Comparison of ENCODE assay signal across 22 cellular contexts in the genomic region with DNA sequence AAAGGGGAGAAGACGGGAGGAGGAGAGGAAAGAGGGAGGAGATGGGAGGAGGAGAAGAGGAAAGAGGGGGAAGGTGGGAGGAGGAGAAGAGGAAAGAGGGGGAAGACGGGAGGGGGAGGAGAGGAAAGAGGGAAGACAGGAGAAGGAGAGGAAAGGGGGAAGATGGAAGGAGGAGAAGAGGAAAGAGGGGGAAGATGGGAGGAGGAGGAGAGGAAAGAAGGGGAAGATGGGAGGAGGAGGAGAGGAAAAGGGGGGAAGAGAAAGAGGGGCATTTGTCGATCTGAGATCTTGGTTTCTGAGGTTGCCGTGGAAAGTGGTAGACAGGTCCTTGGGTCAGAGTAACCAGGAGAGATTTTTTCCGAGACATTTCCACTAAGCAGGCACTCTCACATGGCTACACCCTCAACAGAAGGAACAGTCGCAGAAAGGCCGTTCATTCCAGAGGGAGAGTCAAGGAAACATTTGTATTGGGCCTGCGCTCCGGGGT. TPM values are rescaled to one million over a fixed set of nuclear protein-coding genes. Genes with fewer than 3 reads are reported as not detected.
DNase-seq lines count a peak whose midpoint lies in the region; ATAC-seq and TF ChIP-seq lines count a peak whose summit lies in the region.
"Had no signal": no experiment of that assay in that cellular context is flagged by ENCODE, and none has a peak within 500 bp of the region (broad histone marks: within the 10 kb centered on the region; RNA-seq: fewer than 3 reads in every experiment).

No MANE protein-coding gene starts in this region.

- H3K4me1 Mint-ChIP-seq in central memory CD8-positive, alpha-beta T cell: peaks cover 16% of the 10 kb centered on the region
- peaks cover 36 to 56% of the 10 kb centered on the region in 2 donors for H3K4me1 Mint-ChIP-seq in natural killer cell

- DNase-seq in activated CD8-positive, alpha-beta memory T cell treated with anti-CD3 and anti-CD28 coated beads for 24 hours: peak; percentile 28
- no peak for DNase-seq in activated CD8-positive, alpha-beta memory T cell treated with anti-CD3 and anti-CD28 coated beads, Interleukin-2, amount 50 U/mL, for 4 hours
- no peak for DNase-seq in central memory CD8-positive, alpha-beta T cell (ENCODE audit: low spot score in 2 of 2)
- DNase-seq in natural killer cell (no peak), 8988T (no peak), upper lobe of left lung (no peak)
- no peak for DNase-seq in activated T-cell treated with anti-CD3 and anti-CD28 coated beads, Interleukin-2, amount 50 U/mL, for 48 hours
- DNase-seq: CD8-positive, alpha-beta memory T cell; GDM1; GM23248; KG1; NCI-H1048; NCI-H146; NCI-H510A treated with DMSO at 0.1 percent for 48 hours; NCI-H82 had no signal

- H3K27me3 ChIP-seq in subcutaneous abdominal adipose tissue (ENCODE audit: control insufficient read depth in 5 of 5, insufficient read depth in 4 of 5, low read length in 5 of 5) (no peaks in the 10 kb centered on the region), upper lobe of left lung (no peaks in the 10 kb centered on the region)
- H3K27me3 ChIP-seq: BLaER1 treated with 17β-estradiol and CSF1 and Interleukin-3, amounts not matched to agents 10 nM and 100 nM had no signal

- WGBS in upper lobe of left lung, 2 donors: 84 to 89% methylated on average over 9 of the region's 9 CpGs

- H3K9me3 ChIP-seq in subcutaneous abdominal adipose tissue (ENCODE audit: control insufficient read depth in 5 of 5, low read length in 5 of 5): no peaks in the 10 kb centered on the region
- no peaks in the 10 kb centered on the region for H3K9me3 ChIP-seq in upper lobe of left lung
- H3K9me3 ChIP-seq: BLaER1 treated with 17β-estradiol and CSF1 and Interleukin-3, amounts not matched to agents 10 nM and 100 nM had no signal

- no peaks in the 10 kb centered on the region for H3K9me3 Mint-ChIP-seq in central memory CD8-positive, alpha-beta T cell
- no peaks in the 10 kb centered on the region for H3K9me3 Mint-ChIP-seq in natural killer cell
- H3K9me3 Mint-ChIP-seq: CD8-positive, alpha-beta memory T cell had no signal

- H3K9ac ChIP-seq in subcutaneous abdominal adipose tissue (ENCODE audit: low read length in 5 of 5): no peak overlapping the region
- H3K9ac ChIP-seq: BLaER1 treated with 17β-estradiol and CSF1 and Interleukin-3, amounts not matched to agents 10 nM and 100 nM; GM23248 had no signal

- no peaks in the 10 kb centered on the region for H3K27me3 Mint-ChIP-seq in central memory CD8-positive, alpha-beta T cell
- H3K27me3 Mint-ChIP-seq in natural killer cell (ENCODE audit: low read depth in 2 of 2): no peaks in the 10 kb centered on the region

- peak overlapping the region; percentile 32 for H3K27ac Mint-ChIP-seq in central memory CD8-positive, alpha-beta T cell (ENCODE audit: low read depth)
- peak overlapping the region; percentile 52 to 86 for H3K27ac Mint-ChIP-seq in natural killer cell

- H3K4me3 ChIP-seq in subcutaneous abdominal adipose tissue (ENCODE audit: low read depth in 1 of 5, low read length in 5 of 5) (no peak overlapping the region), upper lobe of left lung (no peak overlapping the region)
- H3K4me3 ChIP-seq: BLaER1 treated with 17β-estradiol and CSF1 and Interleukin-3, amounts not matched to agents 10 nM and 100 nM; GM12878; GM23248 had no signal

- no peak overlapping the region for H3K4me3 Mint-ChIP-seq in central memory CD8-positive, alpha-beta T cell
- no peak overlapping the region for H3K4me3 Mint-ChIP-seq in natural killer cell
- H3K4me3 Mint-ChIP-seq: CD8-positive, alpha-beta memory T cell had no signal

- intact Hi-C loops in natural killer cell (cut with micrococcal nuclease): no loop called here

- no peak for ATAC-seq in central memory CD8-positive, alpha-beta T cell (replicated peaks; ENCODE audit: extremely low read depth, poor library complexity, severe bottlenecking)
- ATAC-seq in natural killer cell (no peak), upper lobe of left lung (ENCODE audit: low FRiP score in 2 of 2) (no peak)
- ATAC-seq: GM12878, HCT116, Panc1, Right ventricle myocardium inferior had no signal

- H3K4me1 ChIP-seq in subcutaneous abdominal adipose tissue (ENCODE audit: control insufficient read depth in 5 of 5, insufficient read depth in 5 of 5, low read length in 5 of 5) (peaks cover 3 to 67% (median 41%) of the 10 kb centered on the region in 5 donors), upper lobe of left lung (peaks cover 19 to 30% (median 24%) of the 10 kb centered on the region in 4 donors)

- H3K36me3 ChIP-seq in subcutaneous abdominal adipose tissue (ENCODE audit: control insufficient read depth in 5 of 5, insufficient read depth in 5 of 5, low read length in 5 of 5) (peaks cover 9 to 47% (median 32%) of the 10 kb centered on the region in 5 donors), upper lobe of left lung (peaks cover 0 to 61% (median 15%) of the 10 kb centered on the region in 4 donors)

- H3K36me3 Mint-ChIP-seq in central memory CD8-positive, alpha-beta T cell (ENCODE audit: insufficient read depth): peaks cover 14% of the 10 kb centered on the region
- peaks cover 7% of the 10 kb centered on the region for H3K36me3 Mint-ChIP-seq in natural killer cell

- no peak for TF ChIP-seq POLR2A in upper lobe of left lung (IDR thresholded peaks at IDR 0.05)

- peak overlapping the region; percentile 88 for H3K27ac ChIP-seq in subcutaneous abdominal adipose tissue (ENCODE audit: low read depth, low read length)
- H3K27ac ChIP-seq in upper lobe of left lung: no peak overlapping the region
- H3K27ac ChIP-seq: 22Rv1; BLaER1 treated with 17β-estradiol and CSF1 and Interleukin-3, amounts not matched to agents 10 nM and 100 nM had no signal

- no peak for TF ChIP-seq EP300 in upper lobe of left lung (IDR thresholded peaks at IDR 0.05)

- TF ChIP-seq CTCF in natural killer cell (IDR thresholded peaks at IDR 0.05) (no peak), upper lobe of left lung (IDR thresholded peaks at IDR 0.05) (no peak)

RNA-seq across cellular contexts. Expression of a gene that starts 39.7 kb away (rescaled TPM):
- 10 to 100 TPM; 47.9 to 51.3 (median 50.3) TPM for total RNA-seq in natural killer cell
- total RNA-seq in upper lobe of left lung: 10 to 100 TPM; 28.9 to 54.1 (median 43.0) TPM
